8 cellular contexts compared by ENCODE assay signal in genomic region chr3:49428697-49429100, GRCh38. TPM values are rescaled to one million over a fixed set of nuclear protein-coding genes. Genes with fewer than 3 reads are reported as not detected.
DNase-seq lines count a peak whose midpoint lies in the region; ATAC-seq and TF ChIP-seq lines count a peak whose summit lies in the region.

No MANE protein-coding gene starts in this region.

- H3K27ac ChIP-seq in DOHH2 (ENCODE audit: low read depth, low read length) (peak overlapping the region; percentile 74), IMR-90 (ENCODE audit: insufficient read depth, low read length) (peak overlapping the region; percentile 51; the same call in 1 of the 2 replicates)

- POLR2A ChIA-PET in IMR-90 (lab: Charles Lee; ENCODE audit: unreplicated experiment) = interaction anchor here (0.7 to 1.4 kb wide), 4 partner anchors 40 to 420 kb away, joined by 4 to 8 read pairs (median 6); partner anchors contain the start of genes GPX1 and USP4

- H3K79me1 ChIP-seq in IMR-90 (ENCODE audit: low read depth in 1 of 2, low read length in 2 of 2) = peaks cover 3 to 16% of the 10 kb centered on the region in 2 experiments; a peak in 3 of 4 replicates

- no peaks in the 10 kb centered on the region for H3K27me3 Mint-ChIP-seq in central memory CD8-positive, alpha-beta T cell
- H3K27me3 Mint-ChIP-seq in mesothelial cell of epicardium (ENCODE audit: low read depth) = no peaks in the 10 kb centered on the region

- intact Hi-C loops in IMR-90 (cut with micrococcal nuclease) = no loop called here

- H3K27ac Mint-ChIP-seq in central memory CD8-positive, alpha-beta T cell (ENCODE audit: low read depth) = peak overlapping the region; percentile 96
- H3K27ac Mint-ChIP-seq in mesothelial cell of epicardium = peak overlapping the region; percentile 96

- H2AK9ac ChIP-seq in IMR-90 (replicated peaks; ENCODE audit: low read depth, low read length, poor library complexity) = peak overlapping the region; percentile 98

- TF ChIP-seq CTCF in DOHH2 (IDR thresholded peaks at IDR 0.05; ENCODE audit: low read depth, low read length, poor library complexity, severe bottlenecking) (no peak), IMR-90 (conservative IDR thresholded peaks at IDR 0.05; ENCODE audit: low read depth, low read length) (no peak), mesothelial cell of epicardium (IDR thresholded peaks at IDR 0.05; ENCODE audit: unreplicated experiment) (no peak)

- H3K56ac ChIP-seq in IMR-90 (ENCODE audit: extremely low read depth, insufficient read depth, low read length) = peak overlapping the region; percentile 74; the same call in 1 of the 2 replicates

- WGBS in IMR-90 (ENCODE audit: extremely low coverage in 2 of 2, insufficient read length in 1 of 2), 2 experiments = 80% methylated on average over 1 of the region's 13 CpGs; no CpG with 5 or more reads in 1 of the 2 experiments

- H3K9me1 ChIP-seq in IMR-90 (ENCODE audit: insufficient read depth, low read length) = peaks cover 5% of the 10 kb centered on the region; the same call in 1 of the 2 replicates

- CTCF ChIA-PET in IMR-90 (lab: Yijun Ruan, JAX) = interaction anchor here (1.0 kb wide), 1 partner anchor 78 kb away, joined by 3 read pairs; no protein-coding TSS in a partner anchor

- peak overlapping the region; percentile 100 for H2AFZ ChIP-seq in IMR-90 (replicated peaks; ENCODE audit: low read length, poor library complexity)

- no peaks in the 10 kb centered on the region for H3K9me2 ChIP-seq in DOHH2 (replicated peaks; ENCODE audit: control insufficient read depth, low read length)

- peak overlapping the region; percentile 51 for H3K4me2 ChIP-seq in DOHH2 (ENCODE audit: low read length)
- H3K4me2 ChIP-seq in IMR-90 (ENCODE audit: low read depth, low read length) = peak overlapping the region; percentile 94

- DNase-seq in IMR-90 (no peak), mesothelial cell of epicardium (ENCODE audit: low spot score in 2 of 2, unreplicated experiment in 2 of 2) (no peak)
- DNase-seq in central memory CD8-positive, alpha-beta T cell (ENCODE audit: low spot score in 2 of 2) = no peak
- DNase-seq in stimulated activated CD8-positive, alpha-beta memory T cell treated with anti-CD3 and anti-CD28 coated beads, Interleukin-4, amount 100 ng/mL, for 48 hours = no peak

- H3K9me3 ChIP-seq in DOHH2 (ENCODE audit: control insufficient read depth, insufficient read depth, low read length) = no peaks in the 10 kb centered on the region
- no peaks in the 10 kb centered on the region for H3K9me3 ChIP-seq in IMR-90 (ENCODE audit: control insufficient read depth, insufficient read depth, low read length)

- dilution Hi-C loops in IMR-90 (cut with HindIII; ENCODE audit: low sequenced_read_pairs, unreplicated experiment) = no loop called here

- H2BK5ac ChIP-seq in IMR-90 (ENCODE audit: low read depth, low read length, poor library complexity, severe bottlenecking) = peak overlapping the region; percentile 77

- H4K5ac ChIP-seq in IMR-90 (ENCODE audit: low read depth, low read length) = peak overlapping the region; percentile 54

- peaks cover 10% of the 10 kb centered on the region for H3K4me1 ChIP-seq in DOHH2 (ENCODE audit: control insufficient read depth, low read length)
- H3K4me1 ChIP-seq in IMR-90 (ENCODE audit: control insufficient read depth, insufficient read depth, low read length) = no peaks in the 10 kb centered on the region

- H3K4ac ChIP-seq in IMR-90 (ENCODE audit: low read depth, low read length) = peak overlapping the region; percentile 90

- peak overlapping the region; percentile 81 for H4K91ac ChIP-seq in IMR-90 (ENCODE audit: insufficient read depth, low read depth, low read length)

- peak overlapping the region; percentile 58 for H2BK120ac ChIP-seq in IMR-90 (ENCODE audit: low read depth, low read length)

- peaks cover 5% of the 10 kb centered on the region for H3K79me2 ChIP-seq in DOHH2 (ENCODE audit: control insufficient read depth, low read length)

- H3K27me3 ChIP-seq in DOHH2 (ENCODE audit: control insufficient read depth, low read length) (no peaks in the 10 kb centered on the region), IMR-90 (ENCODE audit: control insufficient read depth, insufficient read depth, low read length) (no peaks in the 10 kb centered on the region)

- H3K4me3 Mint-ChIP-seq in central memory CD8-positive, alpha-beta T cell = peak overlapping the region; percentile 90
- peak overlapping the region; percentile 85 for H3K4me3 Mint-ChIP-seq in mesothelial cell of epicardium

- no peaks in the 10 kb centered on the region for H3K9me3 Mint-ChIP-seq in central memory CD8-positive, alpha-beta T cell
- H3K9me3 Mint-ChIP-seq in mesothelial cell of epicardium = no peaks in the 10 kb centered on the region

- no peak for TF ChIP-seq POLR2A in IMR-90 (IDR thresholded peaks at IDR 0.05; ENCODE audit: low read depth, low read length)

- ATAC-seq in IMR-90 (ENCODE audit: low read depth) (peak; percentile 4), HG03135 (IDR thresholded peaks at IDR 0.05; ENCODE audit: unreplicated experiment) (no peak), HG02884 (IDR thresholded peaks at IDR 0.05; ENCODE audit: unreplicated experiment) (no peak), GM21619 (IDR thresholded peaks at IDR 0.05; ENCODE audit: unreplicated experiment) (no peak)
- ATAC-seq in central memory CD8-positive, alpha-beta T cell (replicated peaks; ENCODE audit: extremely low read depth, poor library complexity, severe bottlenecking) = no peak

- peak overlapping the region; percentile 59 for H3K9ac ChIP-seq in IMR-90 (ENCODE audit: low read depth, low read length)

- H2BK20ac ChIP-seq in IMR-90 (ENCODE audit: low read depth, low read length) = no peak overlapping the region

- H4K8ac ChIP-seq in IMR-90 (ENCODE audit: low read depth in 2 of 2, low read length in 2 of 2) = peak overlapping the region; percentile 85 to 100

- no peaks in the 10 kb centered on the region for H4K20me1 ChIP-seq in DOHH2 (ENCODE audit: control insufficient read depth, insufficient read depth, low read depth, low read length)
- H4K20me1 ChIP-seq in IMR-90 (ENCODE audit: insufficient read depth, low read length) = no peaks in the 10 kb centered on the region

- peak overlapping the region; percentile 89 for H3K14ac ChIP-seq in IMR-90 (replicated peaks; ENCODE audit: low read depth, low read length)

- H3K36me3 Mint-ChIP-seq in central memory CD8-positive, alpha-beta T cell (ENCODE audit: insufficient read depth) = peaks cover 7% of the 10 kb centered on the region
- peaks cover 7% of the 10 kb centered on the region for H3K36me3 Mint-ChIP-seq in mesothelial cell of epicardium

- no peak for TF ChIP-seq RAD21 in IMR-90 (IDR thresholded peaks at IDR 0.05; ENCODE audit: low read length)

- peak overlapping the region; percentile 83; the same call in 1 of the 2 replicates for H3K23ac ChIP-seq in IMR-90 (ENCODE audit: low read depth, low read length)

- in situ Hi-C loops in IMR-90 (cut with MboI; ENCODE audit: low sequenced_read_pairs) = loop anchor here (25.0 kb wide), 1 partner anchor 266 kb away; the partner anchor contains the start of genes CCDC71 and KLHDC8B

- H3K4me1 Mint-ChIP-seq in central memory CD8-positive, alpha-beta T cell = peaks cover 18% of the 10 kb centered on the region
- H3K4me1 Mint-ChIP-seq in mesothelial cell of epicardium = peaks cover 5% of the 10 kb centered on the region

- no TSS peak for BruUV-seq in IMR-90 (replicated peaks; lab: Mats Ljungman, UMichigan)

- H2BK15ac ChIP-seq in IMR-90 (ENCODE audit: low read depth, low read length) = 0 out of 3 replicates have a peak overlapping the region, but pooled peaks have one; percentile 6

- no peak overlapping the region for H3K18ac ChIP-seq in IMR-90 (ENCODE audit: low read depth, low read length)

- H3K36me3 ChIP-seq in DOHH2 (ENCODE audit: control insufficient read depth, low read length) (peaks cover 9% of the 10 kb centered on the region), IMR-90 (ENCODE audit: control insufficient read depth, insufficient read depth, low read length) (peaks cover 12% of the 10 kb centered on the region)

- H3F3A ChIP-seq in DOHH2 (ENCODE audit: control insufficient read depth, insufficient read depth) = no peaks in the 10 kb centered on the region

- peak overlapping the region; percentile 93; the same call in 1 of the 2 replicates for H2AK5ac ChIP-seq in IMR-90 (ENCODE audit: low read depth, low read length)

- H3K4me3 ChIP-seq in DOHH2 (ENCODE audit: low read length) = peak overlapping the region; percentile 90
- peak overlapping the region; percentile 51 for H3K4me3 ChIP-seq in IMR-90 (ENCODE audit: insufficient read depth, low read depth, low read length)

TF ChIP-seq in IMR-90, 13 proteins besides CTCF, POLR2A, EP300 and RAD21 (continues in another document):
- TF ChIP-seq CEBPB (IDR thresholded peaks at IDR 0.05; ENCODE audit: low read depth, low read length) (no peak), MAZ (IDR thresholded peaks at IDR 0.05; ENCODE audit: borderline replicate concordance, low read depth, low read length) (no peak)

RNA-seq across cellular contexts. Expression of gene NICN1, which starts 0.4 kb away (rescaled TPM):
- total RNA-seq in IMR-90 (2012; rRNA removed) (2.8 and 3.4 TPM in 2 replicates), mesothelial cell of epicardium (29.3 to 34.4 TPM (median 31.9 TPM) in 3 replicates)
- 8.0 and 11.4 TPM in 2 replicates for polyA plus RNA-seq in IMR-90 (2012; rRNA removed)
- polyA plus RNA-seq in IMR-90 (2012; cell fraction: cytosol; rRNA removed) = 4.5 and 6.7 TPM in 2 replicates
- 143 and 158 TPM in 2 replicates for polyA plus RNA-seq in IMR-90 (2012; cell fraction: nucleus; rRNA removed; ENCODE audit: low replicate concordance)

RNA-seq across cellular contexts. Expression of gene AMT, which starts 6.4 kb away (rescaled TPM):
- total RNA-seq in IMR-90 (2012; rRNA removed) (0.28 and 0.36 TPM in 2 replicates), mesothelial cell of epicardium (30.3 to 33.4 TPM (median 33.0 TPM) in 3 replicates)
- polyA plus RNA-seq in IMR-90 (2012; rRNA removed) = 5.0 and 5.5 TPM in 2 replicates
- polyA plus RNA-seq in IMR-90 (2012; cell fraction: cytosol; rRNA removed) = 0.90 and 0.91 TPM in 2 replicates
- 47.6 and 77.6 TPM in 2 replicates for polyA plus RNA-seq in IMR-90 (2012; cell fraction: nucleus; rRNA removed; ENCODE audit: low replicate concordance)

RNA-seq across cellular contexts. Expression of gene TCTA, which starts 16.5 kb away (rescaled TPM):
- 12.8 and 15.1 TPM in 2 replicates for total RNA-seq in IMR-90 (2012; rRNA removed)
- 43.2 and 46.6 TPM in 2 replicates for polyA plus RNA-seq in IMR-90 (2012; rRNA removed)
- 32.0 and 57.4 TPM in 2 replicates for polyA plus RNA-seq in IMR-90 (2012; cell fraction: cytosol; rRNA removed)
- polyA plus RNA-seq in IMR-90 (2012; cell fraction: nucleus; rRNA removed; ENCODE audit: low replicate concordance) = 14.9 and 15.1 TPM in 2 replicates
- 13.7 to 15.8 TPM (median 13.9 TPM) in 3 replicates for total RNA-seq in mesothelial cell of epicardium

RNA-seq across cellular contexts. Expression of gene RHOA, which starts 16.9 kb away (rescaled TPM):
- total RNA-seq in IMR-90 (2012; rRNA removed) (879 and 897 TPM in 2 replicates), mesothelial cell of epicardium (248 to 261 TPM (median 250 TPM) in 3 replicates)
- 369 and 383 TPM in 2 replicates for polyA plus RNA-seq in IMR-90 (2012; rRNA removed)
- 692 and 1,180 TPM in 2 replicates for polyA plus RNA-seq in IMR-90 (2012; cell fraction: cytosol; rRNA removed)
- polyA plus RNA-seq in IMR-90 (2012; cell fraction: nucleus; rRNA removed; ENCODE audit: low replicate concordance) = 208 and 242 TPM in 2 replicates

RNA-seq across cellular contexts. Expression of gene DAG1, which starts 41.4 kb away (rescaled TPM):
- total RNA-seq in IMR-90 (2012; rRNA removed) = 30.8 and 31.0 TPM in 2 replicates
- 40.2 and 41.0 TPM in 2 replicates for polyA plus RNA-seq in IMR-90 (2012; rRNA removed)
- 18.8 and 41.4 TPM in 2 replicates for polyA plus RNA-seq in IMR-90 (2012; cell fraction: cytosol; rRNA removed)
- 19.0 and 23.3 TPM in 2 replicates for polyA plus RNA-seq in IMR-90 (2012; cell fraction: nucleus; rRNA removed; ENCODE audit: low replicate concordance)
- total RNA-seq in mesothelial cell of epicardium = 118 to 128 TPM (median 120 TPM) in 3 replicates

Comparison
In these comparisons a context has a peak if more than half of its experiments do, and no peak if none do; other contexts are left out.
1. RNA of gene AMT, which starts 6.4 kb away (total RNA-seq): 30.3 to 33.4 TPM in mesothelial cell of epicardium; 0.28 to 0.36 TPM in IMR-90; every median in the first group is over 10 times any median in the second.